ENCODE assay signal across 10 cellular contexts in genomic region chr9:1709347-1709746, GRCh38.
A peak's percentile ranks its signal among the peaks of the same experiment; 100 is the strongest.
DNase-seq lines count a peak whose midpoint lies in the region; ATAC-seq, FAIRE-seq and TF ChIP-seq lines count a peak whose summit lies in the region.
"Had no signal": no experiment of that assay in that cellular context is flagged by ENCODE, and none has a peak within 500 bp of the region (broad histone marks: within the 10 kb centered on the region; RNA-seq: fewer than 3 reads in every experiment).

No MANE protein-coding gene starts in this region.

- ATAC-seq in HG03469 (IDR thresholded peaks at IDR 0.05; ENCODE audit: unreplicated experiment) = no peak

- H3K4me3 ChIP-seq in HL-60 (replicated peaks; ENCODE audit: insufficient read depth, low read length) = no peak overlapping the region
- no peak overlapping the region for H3K4me3 ChIP-seq in small intestine (ENCODE audit: low read depth in 1 of 2, low read length in 2 of 2)

- TF ChIP-seq CTCF in HL-60 (IDR thresholded peaks at IDR 0.05; ENCODE audit: insufficient read depth, low read length) (peak; percentile 14), VCaP (conservative IDR thresholded peaks at IDR 0.05) (peak; percentile 57)

- H3K9me3 ChIP-seq in small intestine (ENCODE audit: control insufficient read depth, low read depth) = no peaks in the 10 kb centered on the region

- H3K4me1 ChIP-seq in small intestine (ENCODE audit: control insufficient read depth in 2 of 2, insufficient read depth in 1 of 2, low read depth in 1 of 2, low read length in 1 of 2) = no peaks in the 10 kb centered on the region

- no peak for FAIRE-seq in small intestine (lab: Jason Lieb, UNC)
- FAIRE-seq: urothelium cell line had no signal

- 83 to 100% (median 97%) methylated on average over 1 of the region's 1 CpG for WGBS in small intestine, 3 donors

- H3K27ac ChIP-seq in HL-60 (replicated peaks) (no peak overlapping the region), VCaP (no peak overlapping the region), small intestine (ENCODE audit: low read depth in 1 of 2, low read length in 1 of 2) (no peak overlapping the region)

- peak; percentile 4 for DNase-seq in activated CD4-positive, alpha-beta T cell treated with anti-CD3 and anti-CD28 coated beads for 48 hours
- DNase-seq in activated CD4-positive, alpha-beta T cell treated with anti-CD3 and anti-CD28 coated beads, Interleukin-2, amount 50 U/mL, for 4 hours = no peak
- DNase-seq in HL-60 (ENCODE audit: low read depth in 1 of 2, low spot score in 1 of 2) = no peak
- peak; percentile 8 for DNase-seq in small intestine
- no peak for DNase-seq in RKO (ENCODE audit: low spot score)
- DNase-seq in foreskin melanocyte = no peak
- DNase-seq: COR-L47 had no signal

- H3K27me3 ChIP-seq in HL-60 (ENCODE audit: insufficient read depth, poor library complexity, severe bottlenecking) (no peaks in the 10 kb centered on the region), small intestine (ENCODE audit: control insufficient read depth in 2 of 2, insufficient read depth in 2 of 2, low read length in 2 of 2) (peaks cover 0 to 4% of the 10 kb centered on the region in 2 donors)

- H3K36me3 ChIP-seq in small intestine (ENCODE audit: control insufficient read depth in 2 of 2, insufficient read depth in 2 of 2, low read length in 2 of 2) = no peaks in the 10 kb centered on the region

Comparison
In these comparisons a context has a peak if more than half of its experiments do, and no peak if none do; other contexts are left out.
1. DNase-seq: peak in activated CD4-positive, alpha-beta T cell treated with anti-CD3 and anti-CD28 coated beads for 48 hours (single experiment) and small intestine (single experiment); none in activated CD4-positive, alpha-beta T cell treated with anti-CD3 and anti-CD28 coated beads, Interleukin-2, amount 50 U/mL, for 4 hours (0 of 2), HL-60 (0 of 2), RKO (single experiment) and foreskin melanocyte (single experiment).